11 cellular contexts compared by ENCODE assay signal in the genomic region with DNA sequence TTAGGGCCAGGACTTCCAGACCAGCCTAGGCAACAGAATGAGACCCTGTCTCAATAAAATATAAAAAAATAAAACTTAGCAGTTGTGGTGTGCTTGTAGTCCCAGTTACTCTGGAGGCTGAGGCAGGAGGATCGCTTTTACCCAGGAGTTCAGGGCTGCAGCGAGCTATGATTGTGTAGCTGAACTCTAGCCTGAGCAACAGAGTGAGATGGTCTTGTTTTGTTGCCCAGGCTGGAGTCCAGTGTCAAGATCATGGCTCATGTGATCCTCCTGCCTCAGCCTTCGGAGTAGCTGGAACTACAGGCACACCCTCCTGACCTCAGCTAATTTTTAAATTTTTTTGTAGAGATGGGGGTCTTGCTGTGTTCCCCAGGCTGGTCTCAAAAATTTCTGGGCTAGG. TPM values are rescaled to one million over a fixed set of nuclear protein-coding genes. Genes with fewer than 3 reads are reported as not detected.
DNase-seq lines count a peak whose midpoint lies in the region; ATAC-seq and TF ChIP-seq lines count a peak whose summit lies in the region.
"Had no signal": no experiment of that assay in that cellular context is flagged by ENCODE, and none has a peak within 500 bp of the region (broad histone marks: within the 10 kb centered on the region; RNA-seq: fewer than 3 reads in every experiment).

No MANE protein-coding gene starts in this region.

- TF ChIP-seq CTCF in IMR-90 (conservative IDR thresholded peaks at IDR 0.05; ENCODE audit: low read depth, low read length) (no peak), liver (IDR thresholded peaks at IDR 0.05; ENCODE audit: low read depth, low read length, missing input control) (no peak), stomach (IDR thresholded peaks at IDR 0.05) (no peak)
- no peak for TF ChIP-seq CTCF in activated CD8-positive, alpha-beta T cell treated with anti-CD3 and anti-CD28 coated beads for 36 hours (IDR thresholded peaks at IDR 0.05)

- no peak overlapping the region for H2BK5ac ChIP-seq in IMR-90 (ENCODE audit: low read depth, low read length, poor library complexity, severe bottlenecking)

- BruUV-seq in IMR-90 (replicated peaks; lab: Mats Ljungman, UMichigan): no TSS peak

- peaks cover 9% of the 10 kb centered on the region for H4K20me1 ChIP-seq in IMR-90 (ENCODE audit: insufficient read depth, low read length)

- no peak overlapping the region for H3K18ac ChIP-seq in IMR-90 (ENCODE audit: low read depth, low read length)

- no peak for TF ChIP-seq EP300 in stomach (IDR thresholded peaks at IDR 0.05)

- CTCF ChIA-PET in IMR-90 (lab: Yijun Ruan, JAX): interaction anchor here (0.6 kb wide), 1 partner anchor 10 kb away, joined by 3 read pairs; no protein-coding TSS in a partner anchor
- CTCF ChIA-PET in activated CD8-positive, alpha-beta T cell treated with anti-CD3 and anti-CD28 coated beads for 36 hours (lab: Charles Lee): interaction anchor here (1.7 to 3.8 kb wide), 3 partner anchors 9 to 10 kb away, joined by 4 to 26 read pairs (median 20); no protein-coding TSS in a partner anchor

- no peak overlapping the region for H3K9ac ChIP-seq in IMR-90 (ENCODE audit: low read depth, low read length)
- no peak overlapping the region for H3K9ac ChIP-seq in liver (ENCODE audit: low read depth in 1 of 2, low read length in 2 of 2)

- peak overlapping the region; percentile 77 for H3K27ac Mint-ChIP-seq in activated CD8-positive, alpha-beta T cell treated with anti-CD3 and anti-CD28 coated beads for 36 hours

- intact Hi-C loops in IMR-90 (cut with micrococcal nuclease) (no loop called here), stomach (cut with DNase I; ENCODE audit: low total_unique reads) (no loop called here), left colon (cut with DNase I, micrococcal nuclease) (no loop called here)
- intact Hi-C loops in activated CD8-positive, alpha-beta T cell treated with anti-CD3 and anti-CD28 coated beads for 36 hours (cut with micrococcal nuclease): no loop called here

- no peak overlapping the region for H2AK9ac ChIP-seq in IMR-90 (replicated peaks; ENCODE audit: low read depth, low read length, poor library complexity)

- H3K79me1 ChIP-seq in IMR-90 (ENCODE audit: low read depth in 1 of 2, low read length in 2 of 2): peaks cover 0 to 38% of the 10 kb centered on the region in 2 experiments; a peak in 2 of 4 replicates

- dilution Hi-C loops in IMR-90 (cut with HindIII; ENCODE audit: low sequenced_read_pairs, unreplicated experiment): no loop called here

- no peak overlapping the region for H4K8ac ChIP-seq in IMR-90 (ENCODE audit: low read depth in 2 of 2, low read length in 2 of 2)

- no peak for TF ChIP-seq RAD21 in IMR-90 (IDR thresholded peaks at IDR 0.05; ENCODE audit: low read length)
- no peak for TF ChIP-seq RAD21 in liver (IDR thresholded peaks at IDR 0.05)

- WGBS in IMR-90 (ENCODE audit: extremely low coverage in 2 of 2, insufficient read length in 1 of 2), 2 experiments: no CpG with 5 or more reads among the region's 3 CpGs
- WGBS in liver: 87% methylated on average over 3 of the region's 3 CpGs
- 52 to 67% (median 58%) methylated on average over 3 of the region's 3 CpGs for WGBS in stomach, 5 donors

- H3K14ac ChIP-seq in IMR-90 (replicated peaks; ENCODE audit: low read depth, low read length): no peak overlapping the region

- H3K4me3 ChIP-seq in IMR-90 (ENCODE audit: insufficient read depth, low read depth, low read length) (no peak overlapping the region), liver (ENCODE audit: low read depth in 1 of 3, low read length in 3 of 3) (no peak overlapping the region), stomach (peak overlapping the region in 1 of 4 donors; percentile 13)

- no peaks in the 10 kb centered on the region for H3K27me3 ChIP-seq in IMR-90 (ENCODE audit: control insufficient read depth, insufficient read depth, low read length)
- H3K27me3 ChIP-seq in liver (ENCODE audit: control insufficient read depth in 4 of 4, insufficient read depth in 4 of 4, low read length in 3 of 4): no peaks in the 10 kb centered on the region
- no peaks in the 10 kb centered on the region for H3K27me3 ChIP-seq in stomach

- no peak overlapping the region for H4K91ac ChIP-seq in IMR-90 (ENCODE audit: insufficient read depth, low read depth, low read length)

- H4K5ac ChIP-seq in IMR-90 (ENCODE audit: low read depth, low read length): no peak overlapping the region

- H3K36me3 ChIP-seq in IMR-90 (ENCODE audit: control insufficient read depth, insufficient read depth, low read length) (no peaks in the 10 kb centered on the region), liver (ENCODE audit: control insufficient read depth in 4 of 4, insufficient read depth in 3 of 4, low read depth in 1 of 4, low read length in 3 of 4) (no peaks in the 10 kb centered on the region), stomach (no peaks in the 10 kb centered on the region)

- H2BK15ac ChIP-seq in IMR-90 (ENCODE audit: low read depth, low read length): peak overlapping the region; percentile 53; the same call in 1 of the 3 replicates

- H2AK5ac ChIP-seq in IMR-90 (ENCODE audit: low read depth, low read length): peak overlapping the region; percentile 13; the same call in 1 of the 2 replicates

- H3K27ac ChIP-seq in IMR-90 (ENCODE audit: insufficient read depth, low read length) (no peak overlapping the region), liver (ENCODE audit: low read depth in 1 of 2, low read length in 2 of 2) (peak overlapping the region; percentile 67 to 86), stomach (peak overlapping the region; percentile 92 to 100 (median 95))

- POLR2A ChIA-PET in IMR-90 (lab: Charles Lee; ENCODE audit: unreplicated experiment): no interaction called here
- POLR2A ChIA-PET in activated CD8-positive, alpha-beta T cell treated with anti-CD3 and anti-CD28 coated beads for 36 hours (lab: Charles Lee): no interaction called here

- in situ Hi-C loops in IMR-90 (cut with MboI; ENCODE audit: low sequenced_read_pairs): loop anchor here (25.0 kb wide), 1 partner anchor 1050 kb away; no protein-coding TSS in a partner anchor

- H3K23ac ChIP-seq in IMR-90 (ENCODE audit: low read depth, low read length): no peak overlapping the region

- H2BK120ac ChIP-seq in IMR-90 (ENCODE audit: low read depth, low read length): no peak overlapping the region

- no peaks in the 10 kb centered on the region for H3K27me3 Mint-ChIP-seq in activated CD8-positive, alpha-beta T cell treated with anti-CD3 and anti-CD28 coated beads for 36 hours
- H3K27me3 Mint-ChIP-seq: activated naive CD8-positive, alpha-beta T cell treated with anti-CD3 and anti-CD28 coated beads, Interleukin-2, amount 10 ng/mL, durations not matched to agents 7 days and 5 days had no signal

- H3K4me2 ChIP-seq in IMR-90 (ENCODE audit: low read depth, low read length): no peak overlapping the region

- no peak for DNase-seq in IMR-90
- DNase-seq in activated CD8-positive, alpha-beta T cell treated with anti-CD3 and anti-CD28 coated beads for 36 hours: no peak
- no peak for DNase-seq in stomach
- DNase-seq in left colon: no peak
- DNase-seq in NCI-H146 (lab: John Stamatoyannopoulos, UW): no peak
- DNase-seq: activated naive CD8-positive, alpha-beta T cell treated with anti-CD3 and anti-CD28 coated beads, Interleukin-2, amount 10 ng/mL, durations not matched to agents 7 days and 5 days; T1000 had no signal

- H3K9me3 Mint-ChIP-seq in activated CD8-positive, alpha-beta T cell treated with anti-CD3 and anti-CD28 coated beads for 36 hours: no peaks in the 10 kb centered on the region
- H3K9me3 Mint-ChIP-seq: activated naive CD8-positive, alpha-beta T cell treated with anti-CD3 and anti-CD28 coated beads, Interleukin-2, amount 10 ng/mL, durations not matched to agents 7 days and 5 days had no signal

- peak overlapping the region; percentile 15; the same call in 1 of the 2 replicates for H2BK20ac ChIP-seq in IMR-90 (ENCODE audit: low read depth, low read length)

- ATAC-seq in IMR-90 (ENCODE audit: low read depth) (no peak), left colon (no peak), HG03175 (IDR thresholded peaks at IDR 0.05; ENCODE audit: unreplicated experiment) (no peak)
- ATAC-seq in activated CD8-positive, alpha-beta T cell treated with anti-CD3 and anti-CD28 coated beads for 36 hours: no peak

- H3K56ac ChIP-seq in IMR-90 (ENCODE audit: extremely low read depth, insufficient read depth, low read length): no peak overlapping the region

- TF ChIP-seq POLR2A in IMR-90 (IDR thresholded peaks at IDR 0.05; ENCODE audit: low read depth, low read length): no peak
- TF ChIP-seq POLR2A in stomach (IDR thresholded peaks at IDR 0.05): no peak

- H3K4me1 ChIP-seq in IMR-90 (ENCODE audit: control insufficient read depth, insufficient read depth, low read length) (peaks cover 51% of the 10 kb centered on the region), liver (ENCODE audit: control insufficient read depth in 4 of 4, insufficient read depth in 4 of 4, low read length in 3 of 4) (peaks cover 11 to 52% (median 31%) of the 10 kb centered on the region in 4 donors), stomach (peaks cover 80 to 88% (median 81%) of the 10 kb centered on the region in 4 donors)

- no peak overlapping the region for H2AFZ ChIP-seq in IMR-90 (replicated peaks; ENCODE audit: low read length, poor library complexity)

- peaks cover 3% of the 10 kb centered on the region for H3K36me3 Mint-ChIP-seq in activated CD8-positive, alpha-beta T cell treated with anti-CD3 and anti-CD28 coated beads for 36 hours (ENCODE audit: low read depth)
- H3K36me3 Mint-ChIP-seq: activated naive CD8-positive, alpha-beta T cell treated with anti-CD3 and anti-CD28 coated beads, Interleukin-2, amount 10 ng/mL, durations not matched to agents 7 days and 5 days had no signal

- H3K9me1 ChIP-seq in IMR-90 (ENCODE audit: insufficient read depth, low read length): peaks cover 21% of the 10 kb centered on the region

- H3K9me3 ChIP-seq in IMR-90 (ENCODE audit: control insufficient read depth, insufficient read depth, low read length): no peaks in the 10 kb centered on the region
- no peaks in the 10 kb centered on the region for H3K9me3 ChIP-seq in liver (ENCODE audit: control insufficient read depth in 4 of 4, low read length in 3 of 4)
- no peaks in the 10 kb centered on the region for H3K9me3 ChIP-seq in stomach

- H3K4ac ChIP-seq in IMR-90 (ENCODE audit: low read depth, low read length): no peak overlapping the region

- no peak overlapping the region for H3K4me3 Mint-ChIP-seq in activated CD8-positive, alpha-beta T cell treated with anti-CD3 and anti-CD28 coated beads for 36 hours
- H3K4me3 Mint-ChIP-seq: activated naive CD8-positive, alpha-beta T cell treated with anti-CD3 and anti-CD28 coated beads, Interleukin-2, amount 10 ng/mL, durations not matched to agents 7 days and 5 days had no signal

- H3K4me1 Mint-ChIP-seq in activated CD8-positive, alpha-beta T cell treated with anti-CD3 and anti-CD28 coated beads for 36 hours (ENCODE audit: low read depth): peaks cover 27% of the 10 kb centered on the region

RNA-seq across cellular contexts. Expression of gene JUNB, which starts 4.3 kb away (rescaled TPM):
- total RNA-seq in IMR-90 (2012; rRNA removed): 20.8 and 32.8 TPM in 2 replicates
- 109 and 141 TPM in 2 replicates for polyA plus RNA-seq in IMR-90 (2012; rRNA removed)
- polyA plus RNA-seq in IMR-90 (2012; cell fraction: cytosol; rRNA removed): 306 and 706 TPM in 2 replicates
- 702 and 1,034 TPM in 2 replicates for polyA plus RNA-seq in IMR-90 (2012; cell fraction: nucleus; rRNA removed; ENCODE audit: low replicate concordance)
- 100 to 1,000 TPM; 292 to 299 TPM for total RNA-seq in activated CD8-positive, alpha-beta T cell treated with anti-CD3 and anti-CD28 coated beads for 36 hours
- total RNA-seq in liver: 10 to 100 TPM; 68.6 to 79.2 TPM
- 10 to 100 TPM; 32.7 to 44.6 TPM for polyA plus RNA-seq in liver
- total RNA-seq in stomach: 100 to 1,000 TPM; 178 to 625 (median 336) TPM
- 100 to 1,000 TPM; 128 to 152 (median 136) TPM for polyA plus RNA-seq in stomach
- total RNA-seq in left colon: 100 to 1,000 TPM; 169 to 314 TPM

RNA-seq across cellular contexts. Expression of gene HOOK2, which starts 11.6 kb away (rescaled TPM):
- total RNA-seq in IMR-90 (2012; rRNA removed) (7.5 and 8.1 TPM in 2 replicates), liver (10 to 100 TPM; 11.3 to 36.4 TPM), stomach (100 to 1,000 TPM in 3 of 5 donors, 10 to 100 TPM in 2; 33.0 to 797 (median 303) TPM), left colon (10 to 100 TPM; 58.3 to 83.1 TPM)
- polyA plus RNA-seq in IMR-90 (2012; rRNA removed) (11.0 and 21.6 TPM in 2 replicates), liver (10 to 100 TPM; 12.9 to 17.0 TPM), stomach (10 to 100 TPM; 30.1 to 74.1 (median 66.7) TPM)
- 8.9 and 9.7 TPM in 2 replicates for polyA plus RNA-seq in IMR-90 (2012; cell fraction: cytosol; rRNA removed)
- polyA plus RNA-seq in IMR-90 (2012; cell fraction: nucleus; rRNA removed; ENCODE audit: low replicate concordance): 97.7 and 107 TPM in 2 replicates
- 10 to 100 TPM; 17.3 to 18.4 TPM for total RNA-seq in activated CD8-positive, alpha-beta T cell treated with anti-CD3 and anti-CD28 coated beads for 36 hours

RNA-seq across cellular contexts. Expression of gene PRDX2, which starts 14.7 kb away (rescaled TPM):
- total RNA-seq in IMR-90 (2012; rRNA removed): 351 and 371 TPM in 2 replicates
- 378 and 383 TPM in 2 replicates for polyA plus RNA-seq in IMR-90 (2012; rRNA removed)
- 593 and 596 TPM in 2 replicates for polyA plus RNA-seq in IMR-90 (2012; cell fraction: cytosol; rRNA removed)
- 149 and 228 TPM in 2 replicates for polyA plus RNA-seq in IMR-90 (2012; cell fraction: nucleus; rRNA removed; ENCODE audit: low replicate concordance)
- total RNA-seq in activated CD8-positive, alpha-beta T cell treated with anti-CD3 and anti-CD28 coated beads for 36 hours: 100 to 1,000 TPM; 251 to 262 TPM
- 1,000 to 10,000 TPM in 1 of 2 donors, 100 to 1,000 TPM in 1; 222 to 1,737 TPM for total RNA-seq in liver
- 100 to 1,000 TPM; 265 to 301 TPM for polyA plus RNA-seq in liver
- 100 to 1,000 TPM; 118 to 284 (median 129) TPM for total RNA-seq in stomach
- polyA plus RNA-seq in stomach: 100 to 1,000 TPM; 213 to 257 (median 240) TPM
- total RNA-seq in left colon: 100 to 1,000 TPM; 249 to 298 TPM

RNA-seq across cellular contexts. Expression of gene THSD8, which starts 14.9 kb away (rescaled TPM):
- total RNA-seq in IMR-90 (2012; rRNA removed) (not detected in 2 replicates), liver (under 1 TPM in 1 of 2 donors, not detected in 1; 0.33 TPM), stomach (not detected), left colon (1 to 10 TPM; 3.2 to 4.4 TPM)
- polyA plus RNA-seq in IMR-90 (2012; rRNA removed) (0.68 and 0.90 TPM in 2 replicates), liver (under 1 TPM; 0.22 to 0.35 TPM), stomach (1 to 10 TPM; 2.9 to 8.3 (median 5.1) TPM)
- not detected in 2 replicates for polyA plus RNA-seq in IMR-90 (2012; cell fraction: cytosol; rRNA removed)
- polyA plus RNA-seq in IMR-90 (2012; cell fraction: nucleus; rRNA removed; ENCODE audit: low replicate concordance): 0.73 TPM in 1 of 2 replicates, not detected in the other
- 10 to 100 TPM; 31.1 to 36.2 TPM for total RNA-seq in activated CD8-positive, alpha-beta T cell treated with anti-CD3 and anti-CD28 coated beads for 36 hours
- total RNA-seq: fibroblast of lung, NCI-H460 had no signal
- polyA plus RNA-seq: fibroblast of lung had no signal

RNA-seq across cellular contexts. Expression of gene RNASEH2A, which starts 19.4 kb away (rescaled TPM):
- total RNA-seq in IMR-90 (2012; rRNA removed) (44.6 and 45.5 TPM in 2 replicates), liver (10 to 100 TPM in 1 of 2 donors, 1 to 10 TPM in 1; 1.8 to 17.5 TPM), stomach (10 to 100 TPM in 2 of 5 donors, 1 to 10 TPM in 2, under 1 TPM in 1; 0.45 to 36.2 (median 6.2) TPM), left colon (10 to 100 TPM in 1 of 2 donors, 1 to 10 TPM in 1; 5.7 to 10.9 TPM)
- polyA plus RNA-seq in IMR-90 (2012; rRNA removed) (34.9 and 39.4 TPM in 2 replicates), liver (1 to 10 TPM; 2.3 to 4.6 TPM), stomach (10 to 100 TPM in 1 of 3 donors, 1 to 10 TPM in 2; 5.4 to 10.6 (median 6.4) TPM)
- polyA plus RNA-seq in IMR-90 (2012; cell fraction: cytosol; rRNA removed): 25.7 and 52.6 TPM in 2 replicates
- 20.0 and 25.4 TPM in 2 replicates for polyA plus RNA-seq in IMR-90 (2012; cell fraction: nucleus; rRNA removed; ENCODE audit: low replicate concordance)
- 10 to 100 TPM; 40.3 to 44.1 TPM for total RNA-seq in activated CD8-positive, alpha-beta T cell treated with anti-CD3 and anti-CD28 coated beads for 36 hours
